Comparison of ENCODE assay signal across 8 cellular contexts in genomic region chr10:125060486-125060850, GRCh38.
DNase-seq lines count a peak whose midpoint lies in the region; ATAC-seq and TF ChIP-seq lines count a peak whose summit lies in the region.

No MANE protein-coding gene starts in this region.

- H3K4me1 ChIP-seq in HEK293 (ENCODE audit: control insufficient read depth, insufficient read depth, low read length) (peaks cover 27% of the 10 kb centered on the region), stomach (peaks cover 85 to 100% (median 96%) of the 10 kb centered on the region in 4 donors)

- POLR2A ChIA-PET in HEK293 (lab: Yijun Ruan, JAX) = no interaction called here

- no peak for TF ChIP-seq EP300 in stomach (IDR thresholded peaks at IDR 0.05)

- CTCF ChIA-PET in HEK293 (lab: Yijun Ruan, JAX) = interaction anchor here (0.6 to 1.8 kb wide), 4 partner anchors 13 to 1008 kb away, joined by 3 to 16 read pairs (median 4); no protein-coding TSS in a partner anchor

- 30 to 54% (median 46%) methylated on average over 11 of the region's 11 CpGs for WGBS in stomach, 5 donors

- H3K9me3 ChIP-seq in HEK293 (ENCODE audit: control insufficient read depth, insufficient read depth, low read depth, low read length) = no peaks in the 10 kb centered on the region
- H3K9me3 ChIP-seq in stomach = no peaks in the 10 kb centered on the region

- TF ChIP-seq POLR2A in stomach (IDR thresholded peaks at IDR 0.05) = no peak

- TF ChIP-seq CTCF in HEK293 (tag by site-specific recombination; IDR thresholded peaks at IDR 0.05) (no peak), stomach (IDR thresholded peaks at IDR 0.05) (no peak)

- peak; percentile 76 for DNase-seq in left kidney (ENCODE audit: low read depth, low spot score)
- DNase-seq in stomach = no peak
- DNase-seq in NCI-H1092 (lab: John Stamatoyannopoulos, UW) = no peak
- no peak for DNase-seq in stimulated activated CD4-positive, alpha-beta T cell treated with anti-CD3 and anti-CD28 coated beads, Interleukin-12 subunit alpha, Interleukin-12 subunit beta, amount 100 ng/mL, for 4 hours

- ATAC-seq in GM18520 (IDR thresholded peaks at IDR 0.05; ENCODE audit: unreplicated experiment) (no peak), GM18517 (IDR thresholded peaks at IDR 0.05; ENCODE audit: unreplicated experiment) (no peak)

- H3K4me3 ChIP-seq in HEK293 (ENCODE audit: low read depth, low read length) (no peak overlapping the region), stomach (peak overlapping the region in 2 of 4 donors; percentile 9 to 14)

- intact Hi-C loops in stomach (cut with DNase I; ENCODE audit: low total_unique reads) = no loop called here

- H3K36me3 ChIP-seq in HEK293 (ENCODE audit: control insufficient read depth in 2 of 2, insufficient read depth in 1 of 2, low read length in 2 of 2) (peaks cover 0 to 9% of the 10 kb centered on the region in 2 experiments; a peak in 1 of 3 replicates), stomach (no peaks in the 10 kb centered on the region)

- no peaks in the 10 kb centered on the region for H3K27me3 ChIP-seq in stomach

- H3K27ac ChIP-seq in HEK293 (ENCODE audit: extremely low read depth, low read depth, low read length) (no peak overlapping the region), cingulate gyrus (ENCODE audit: low read depth, low read length) (peak overlapping the region; percentile 94), stomach (peak overlapping the region; percentile 19 to 93 (median 78))

TF ChIP-seq in HEK293, 187 proteins besides CTCF, POLR2A, EP300 and RAD21:
- TF ChIP-seq EGR2 (tag by site-specific recombination; IDR thresholded peaks at IDR 0.05; ENCODE audit: low read depth) (peak; percentile 66), ZFHX2 (tag by site-specific recombination; conservative IDR thresholded peaks at IDR 0.05) (peak; percentile 54; the same call in 1 of the 2 replicates), PRDM1 (tag by site-specific recombination; IDR thresholded peaks at IDR 0.05) (no peak), ZNF114 (tag by site-specific recombination; IDR thresholded peaks at IDR 0.05) (no peak), ZSCAN4 (tag by site-specific recombination; IDR thresholded peaks at IDR 0.05) (0 out of 2 replicates have a peak, but pooled peaks have one; percentile 62), SP3 (tag by site-specific recombination; IDR thresholded peaks at IDR 0.05) (no peak), SETDB1 (IDR thresholded peaks at IDR 0.05; ENCODE audit: insufficient read length, low read length) (peak; percentile 29)
